In the genomic region with DNA sequence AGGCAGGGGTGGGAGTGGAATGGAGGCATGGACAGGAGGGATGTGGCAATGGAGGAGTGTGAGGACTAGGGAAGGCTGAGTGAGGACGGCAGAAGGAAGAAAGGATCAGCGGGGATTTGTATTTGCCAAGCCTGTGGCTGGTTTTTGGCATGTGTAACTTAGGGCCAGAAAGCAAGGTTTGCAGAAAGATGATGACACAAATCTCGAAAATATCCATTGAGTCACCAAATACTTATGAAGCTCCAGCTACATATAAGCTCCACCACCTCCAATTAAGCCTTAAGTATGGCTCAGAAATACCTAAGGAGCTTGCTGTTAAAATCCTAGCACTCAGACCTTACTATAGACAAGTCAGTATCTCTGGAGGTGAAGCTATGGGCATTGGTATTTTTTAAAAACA, we compare ENCODE assay signal across 30 cellular contexts.
DNase-seq lines count a peak whose midpoint lies in the region; ATAC-seq, FAIRE-seq and TF ChIP-seq lines count a peak whose summit lies in the region.
"Had no signal": no experiment of that assay in that cellular context is flagged by ENCODE, and none has a peak within 500 bp of the region (broad histone marks: within the 10 kb centered on the region; RNA-seq: fewer than 3 reads in every experiment).

No MANE protein-coding gene starts in this region.

- H3K27ac ChIP-seq in GM23248 (no peak overlapping the region), right cardiac atrium (ENCODE audit: low read length) (no peak overlapping the region), MM.1S (ENCODE audit: low read length) (no peak overlapping the region), kidney (ENCODE audit: low read depth in 2 of 2, low read length in 2 of 2) (no peak overlapping the region)
- H3K27ac ChIP-seq: hepatocyte, left ventricle myocardium inferior, pancreas, PC-9, stomach, tibial nerve had no signal

- CTCF ChIA-PET in AG04449 (lab: Yijun Ruan, JAX) = no interaction called here

- intact Hi-C loops in right cardiac atrium (cut with DNase I) (no loop called here), kidney (cut with DNase I) (no loop called here)

- no peak overlapping the region for H3K9ac ChIP-seq in GM23248
- H3K9ac ChIP-seq in MM.1S (ENCODE audit: low read length) = no peak overlapping the region
- H3K9ac ChIP-seq in kidney (ENCODE audit: low read length in 2 of 2) = no peak overlapping the region

- in situ Hi-C loops in GM23248 (cut with MboI) = no loop called here

- H3K9me2 ChIP-seq in GM23248 (ENCODE audit: insufficient read depth) (no peaks in the 10 kb centered on the region), MM.1S (replicated peaks; ENCODE audit: insufficient read depth, low read length) (no peaks in the 10 kb centered on the region)

- POLR2A ChIA-PET in AG04449 (lab: Yijun Ruan, JAX) = interaction anchor here (1.0 kb wide), 1 partner anchor 9 kb away, joined by 4 read pairs; no protein-coding TSS in a partner anchor

- H4K20me1 ChIP-seq in GM23248 (ENCODE audit: insufficient read depth) (no peaks in the 10 kb centered on the region), MM.1S (ENCODE audit: insufficient read depth, low read length) (no peaks in the 10 kb centered on the region)

- DNase-seq in AG04449 (ENCODE audit: low read depth, low spot score) = peak; percentile 84
- peak; percentile 77 for DNase-seq in GM23248
- DNase-seq in amniotic epithelial cell (ENCODE audit: low read depth) = peak; percentile 56
- DNase-seq in kidney tubule cell (ENCODE audit: low spot score) = peak; percentile 11
- DNase-seq in right cardiac atrium = no peak
- DNase-seq in OCI-M2 (lab: John Stamatoyannopoulos, UW; ENCODE audit: unreplicated experiment) = no peak
- no peak for DNase-seq in MM.1S
- DNase-seq in kidney = no peak
- DNase-seq: 8988T; activated B cell treated with CpG ODN at 0.5 μM for 24 hours; activated CD4-positive, alpha-beta T cell treated with anti-CD3 and anti-CD28 coated beads, Interleukin-2, amount 50 U/mL, for 4 hours; activated CD8-positive, alpha-beta memory T cell treated with anti-CD3 and anti-CD28 coated beads, Interleukin-2, amount 50 U/mL, for 4 hours; COR-L47; DND-41; foreskin melanocyte; KBM-7; left ventricle myocardium inferior; naive thymus-derived CD4-positive, alpha-beta T cell; NCI-H146; NCI-H510A; pancreas; PC-9; SHP77; stimulated activated CD8-positive, alpha-beta memory T cell treated with anti-CD3 and anti-CD28 coated beads, Interleukin-4, amount 100 ng/mL, for 48 hours; stomach had no signal

- H3K4me3 ChIP-seq in AG04449 (ENCODE audit: low read depth, low read length) = no peak overlapping the region
- no peak overlapping the region for H3K4me3 ChIP-seq in GM23248
- no peak overlapping the region for H3K4me3 ChIP-seq in right cardiac atrium (ENCODE audit: low read length)
- no peak overlapping the region for H3K4me3 ChIP-seq in MM.1S (ENCODE audit: low read length)
- no peak overlapping the region for H3K4me3 ChIP-seq in kidney (ENCODE audit: low read length in 2 of 2)
- H3K4me3 ChIP-seq: hepatocyte, left ventricle myocardium inferior, pancreas, PC-9, stomach, tibial nerve had no signal

- FAIRE-seq in kidney (lab: Jason Lieb, UNC) = no peak
- FAIRE-seq: GM19239, pancreas had no signal

- H2AFZ ChIP-seq in GM23248 = no peak overlapping the region
- no peak overlapping the region for H2AFZ ChIP-seq in MM.1S (ENCODE audit: low read length)
- H2AFZ ChIP-seq: hepatocyte, PC-9 had no signal

- 0 out of 2 replicates have a peak, but pooled peaks cover 3% of the 10 kb centered on the region for H3F3A ChIP-seq in GM23248 (ENCODE audit: insufficient read depth)
- H3F3A ChIP-seq in MM.1S (ENCODE audit: insufficient read depth, low read length) = no peaks in the 10 kb centered on the region

- no peaks in the 10 kb centered on the region for H3K79me2 ChIP-seq in GM23248 (ENCODE audit: insufficient read depth)
- no peaks in the 10 kb centered on the region for H3K79me2 ChIP-seq in MM.1S (ENCODE audit: low read length)
- H3K79me2 ChIP-seq: hepatocyte had no signal

- H3K4me2 ChIP-seq in GM23248 (ENCODE audit: unreplicated experiment) (no peak overlapping the region), MM.1S (ENCODE audit: low read depth, low read length) (no peak overlapping the region)
- H3K4me2 ChIP-seq: hepatocyte, PC-9 had no signal

- H3K27me3 ChIP-seq in GM23248 (replicated peaks; ENCODE audit: insufficient read depth) (no peaks in the 10 kb centered on the region), right cardiac atrium (ENCODE audit: control insufficient read depth, insufficient read depth) (no peaks in the 10 kb centered on the region), MM.1S (replicated peaks; ENCODE audit: insufficient read depth, low read length) (no peaks in the 10 kb centered on the region)
- H3K27me3 ChIP-seq: hepatocyte, pancreas, stomach, tibial nerve had no signal

- peaks cover 11% of the 10 kb centered on the region; the same call in 1 of the 2 replicates for H3K4me1 ChIP-seq in GM23248 (ENCODE audit: insufficient read depth)
- no peaks in the 10 kb centered on the region for H3K4me1 ChIP-seq in right cardiac atrium (ENCODE audit: control insufficient read depth, insufficient read depth, low read length)
- H3K4me1 ChIP-seq in MM.1S (ENCODE audit: low read length) = no peaks in the 10 kb centered on the region
- H3K4me1 ChIP-seq in kidney (ENCODE audit: control insufficient read depth in 1 of 2, insufficient read depth in 1 of 2, low read depth in 1 of 2, low read length in 2 of 2) = peaks cover 0 to 5% of the 10 kb centered on the region in 2 donors
- H3K4me1 ChIP-seq: pancreas, tibial nerve had no signal

- H3K36me3 ChIP-seq in GM23248 (ENCODE audit: low read depth) (no peaks in the 10 kb centered on the region), MM.1S (replicated peaks; ENCODE audit: insufficient read depth, low read length) (no peaks in the 10 kb centered on the region), kidney (ENCODE audit: control insufficient read depth in 1 of 2, insufficient read depth in 2 of 2, low read length in 2 of 2) (no peaks in the 10 kb centered on the region)
- H3K36me3 ChIP-seq: left ventricle myocardium inferior, pancreas had no signal

- H3K9me3 ChIP-seq in GM23248 (ENCODE audit: low read depth) (no peaks in the 10 kb centered on the region), right cardiac atrium (ENCODE audit: control insufficient read depth, low read length) (no peaks in the 10 kb centered on the region), MM.1S (replicated peaks; ENCODE audit: insufficient read depth, low read length) (no peaks in the 10 kb centered on the region), kidney (ENCODE audit: control insufficient read depth in 1 of 2, low read length in 2 of 2) (peaks cover 0 to 3% of the 10 kb centered on the region in 2 donors)
- H3K9me3 ChIP-seq: pancreas, tibial nerve had no signal

- no peak for TF ChIP-seq CTCF in AG04449 (IDR thresholded peaks at IDR 0.05; ENCODE audit: insufficient read depth, low read length, missing control alignments)
- no peak for TF ChIP-seq CTCF in MM.1S (IDR thresholded peaks at IDR 0.05; ENCODE audit: low read length)
- no peak for TF ChIP-seq CTCF in kidney (IDR thresholded peaks at IDR 0.05; ENCODE audit: borderline replicate concordance, extremely low read depth, insufficient read depth)

- WGBS in GM23248 (ENCODE audit: low coverage in 1 of 2, low lambda C conversion rate in 2 of 2, missing lambda C conversion rate in 2 of 2), 2 experiments = 34 to 51% methylated on average over 3 of the region's 3 CpGs
- 72% methylated on average over 3 of the region's 3 CpGs for WGBS in right cardiac atrium

- ATAC-seq in right cardiac atrium = no peak
- ATAC-seq: activated T-helper 17 cell treated with anti-CD3 and anti-CD28 coated beads, Interleukin-2, amount 50 U/mL, for 72 hours; naive thymus-derived CD4-positive, alpha-beta T cell; sciatic nerve had no signal

Comparison
In these comparisons a context has a peak if more than half of its experiments do, and no peak if none do; other contexts are left out.
1. DNase-seq: peak in AG04449 (single experiment), GM23248 (single experiment), amniotic epithelial cell (single experiment) and kidney tubule cell (single experiment); none in right cardiac atrium (0 of 3), OCI-M2 (single experiment), MM.1S (single experiment) and kidney (single experiment).